ENCODE assay signal across 28 cellular contexts in genomic region chr10:10991144-10991543, GRCh38.
"Had no signal": no experiment of that assay in that cellular context is flagged by ENCODE, and none has a peak within 500 bp of the region (broad histone marks: within the 10 kb centered on the region; RNA-seq: fewer than 3 reads in every experiment).

No MANE protein-coding gene starts in this region.

- H3K9me3 Mint-ChIP-seq: activated CD8-positive, alpha-beta T cell treated with anti-CD3 and anti-CD28 coated beads for 36 hours; T-helper 2 cell treated with Interferon-gamma antibody and Interleukin-4, amounts not matched to agents 5 μg/mL and 100 μg/mL, for 36 hours had no signal

- ATAC-seq: activated CD4-positive, CD25-positive, alpha-beta regulatory T cell treated with anti-CD3 and anti-CD28 coated beads, Interleukin-2, amount 50 U/mL, for 24 hours; activated CD8-positive, alpha-beta T cell treated with anti-CD3 and anti-CD28 coated beads for 36 hours; activated T-cell treated with anti-CD3 and anti-CD28 coated beads, Interleukin-2, amount 50 U/mL, for 72 hours; esophagus mucosa; gastrocnemius medialis; heart left ventricle; T-helper 17 cell had no signal

- H3K27ac ChIP-seq: brain microvascular endothelial cell, gastrocnemius medialis, heart left ventricle, WERI-Rb-1 had no signal

- H3K4me3 ChIP-seq: gastrocnemius medialis, heart left ventricle had no signal

- H3K27me3 ChIP-seq: brain microvascular endothelial cell, gastrocnemius medialis, heart left ventricle had no signal

- H3K9me3 ChIP-seq: gastrocnemius medialis had no signal

- H3K27ac Mint-ChIP-seq: activated B cell treated with CpG ODN at 0.5 μM for 24 hours; activated CD8-positive, alpha-beta T cell treated with anti-CD3 and anti-CD28 coated beads for 36 hours; activated naive CD8-positive, alpha-beta T cell; activated T-cell treated with anti-CD3 and anti-CD28 coated beads, Interleukin-2, amount 50 U/mL, for 72 hours; T-helper 17 cell; T-helper 2 cell treated with Interferon-gamma antibody and Interleukin-4, amounts not matched to agents 5 μg/mL and 100 μg/mL, for 36 hours had no signal

- H3K36me3 ChIP-seq: brain microvascular endothelial cell, gastrocnemius medialis, heart left ventricle, WERI-Rb-1 had no signal

- DNase-seq: activated B cell treated with CpG ODN at 0.5 μM for 24 hours; activated CD4-positive, alpha-beta T cell treated with anti-CD3 and anti-CD28 coated beads for 48 hours; activated CD4-positive, alpha-beta T cell treated with anti-CD3 and anti-CD28 coated beads, Interleukin-2, amount 50 U/mL, for 1 hour; activated CD4-positive, alpha-beta T cell treated with anti-CD3 and anti-CD28 coated beads, Interleukin-2, amount 50 U/mL, for 48 hours; activated CD8-positive, alpha-beta memory T cell treated with anti-CD3 and anti-CD28 coated beads for 24 hours; activated CD8-positive, alpha-beta T cell treated with anti-CD3 and anti-CD28 coated beads for 36 hours; activated gamma-delta T cell; activated naive CD4-positive, alpha-beta T cell treated with anti-CD3 and anti-CD28 coated beads, Interleukin-2, amount 50 U/mL, for 16 hours; activated naive CD4-positive, alpha-beta T cell treated with Interleukin-2 at 50 U/mL for 16 hours; activated T-cell treated with anti-CD3 and anti-CD28 coated beads, Interleukin-2, amount 50 U/mL, for 1 hour; activated T-cell treated with anti-CD3 and anti-CD28 coated beads, Interleukin-2, amount 50 U/mL, for 72 hours; amniotic stem cell; anterior cingulate cortex; brain microvascular endothelial cell; caudate nucleus; effector CD8-positive, alpha-beta T cell; foreskin fibroblast; gastrocnemius medialis; glutamatergic neuron; heart left ventricle; T-helper 1 cell; T-helper 17 cell; T1000; WERI-Rb-1 had no signal

- H3K4me3 Mint-ChIP-seq: activated B cell treated with CpG ODN at 0.5 μM for 24 hours; activated CD8-positive, alpha-beta T cell treated with anti-CD3 and anti-CD28 coated beads for 36 hours; activated naive CD8-positive, alpha-beta T cell; activated T-cell treated with anti-CD3 and anti-CD28 coated beads, Interleukin-2, amount 50 U/mL, for 72 hours; T-helper 17 cell; T-helper 2 cell treated with Interferon-gamma antibody and Interleukin-4, amounts not matched to agents 5 μg/mL and 100 μg/mL, for 36 hours had no signal

- H3K4me1 ChIP-seq: gastrocnemius medialis had no signal

- H3K4me1 Mint-ChIP-seq: activated B cell treated with CpG ODN at 0.5 μM for 24 hours, T-helper 17 cell had no signal
